18 cellular contexts compared by ENCODE assay signal in genomic region chr11:73781303-73781702, GRCh38. TPM values are rescaled to one million over a fixed set of nuclear protein-coding genes. Genes with fewer than 3 reads are reported as not detected.
A peak's percentile ranks its signal among the peaks of the same experiment; 100 is the strongest.
DNase-seq lines count a peak whose midpoint lies in the region; ATAC-seq and TF ChIP-seq lines count a peak whose summit lies in the region.
"Had no signal": no experiment of that assay in that cellular context is flagged by ENCODE, and none has a peak within 500 bp of the region (broad histone marks: within the 10 kb centered on the region; RNA-seq: fewer than 3 reads in every experiment).

No MANE protein-coding gene starts in this region.

- POLR2A ChIA-PET in CD4-positive, alpha-beta T cell (lab: Charles Lee), result no interaction called here

- intact Hi-C loops in CD4-positive, alpha-beta T cell (cut with DNase I, micrococcal nuclease), result loop anchor here in 1 of 2 experiments (10.0 kb wide), 1 partner anchor 613 kb away; the partner anchor contains the start of gene PGM2L1
- intact Hi-C loops in activated T-helper 1 cell treated with anti-CD3 and anti-CD28 coated beads, Interleukin-12 subunit alpha, Interleukin-12 subunit beta, Interleukin-2, Interleukin-4 antibody, amounts not matched to agents 30 ng/mL and 10 ng/mL and 1 ng/mL, durations not matched to agents 14 hours and 24 hours and 36 hours (cut with micrococcal nuclease), result no loop called here

- DNase-seq in T-helper 1 cell (no peak), nephron progenitor cell (no peak), SIG-M5 (lab: John Stamatoyannopoulos, UW) (no peak)
- no peak for DNase-seq in CD4-positive, alpha-beta T cell
- DNase-seq in activated T-helper 1 cell treated with anti-CD3 and anti-CD28 coated beads, Interleukin-12 subunit alpha, Interleukin-12 subunit beta, Interleukin-2, Interleukin-4 antibody, amounts not matched to agents 30 ng/mL and 10 ng/mL and 1 ng/mL, durations not matched to agents 14 hours and 24 hours and 36 hours (ENCODE audit: low spot score), result no peak
- no peak for DNase-seq in activated effector memory CD4-positive, alpha-beta T cell treated with anti-CD3 and anti-CD28 coated beads, Interleukin-2, amount 50 U/mL, for 16 hours
- DNase-seq: AML-193, GF-D8, NCI-H1048, NCI-H1436, NCI-H1930, NCI-H226, NCI-H524, NCI-H82, SHP77 had no signal

- no peak overlapping the region for H3K27ac ChIP-seq in CD4-positive, alpha-beta T cell (ENCODE audit: low read depth, low read length)
- H3K27ac ChIP-seq: C4-2B had no signal

- peaks cover 16% of the 10 kb centered on the region for H3K4me1 Mint-ChIP-seq in T-helper 1 cell treated with Interleukin-12 subunit alpha and Interleukin-12 subunit beta and Interleukin-4 antibody, amounts not matched to agents 30 μg/mL and 1 μg/mL, for 36 hours (ENCODE audit: low read depth)
- H3K4me1 Mint-ChIP-seq in CD4-positive, alpha-beta T cell (ENCODE audit: low read depth), result peaks cover 14% of the 10 kb centered on the region
- peaks cover 15% of the 10 kb centered on the region for H3K4me1 Mint-ChIP-seq in activated T-helper 1 cell treated with anti-CD3 and anti-CD28 coated beads, Interleukin-12 subunit alpha, Interleukin-12 subunit beta, Interleukin-2, Interleukin-4 antibody, amounts not matched to agents 30 ng/mL and 10 ng/mL and 1 ng/mL, durations not matched to agents 14 hours and 24 hours and 36 hours (ENCODE audit: low read depth)
- peaks cover 16% of the 10 kb centered on the region for H3K4me1 Mint-ChIP-seq in nephron progenitor cell

- H3K9me3 Mint-ChIP-seq in T-helper 1 cell treated with Interleukin-12 subunit alpha and Interleukin-12 subunit beta and Interleukin-4 antibody, amounts not matched to agents 30 μg/mL and 1 μg/mL, for 36 hours, result no peaks in the 10 kb centered on the region
- H3K9me3 Mint-ChIP-seq in CD4-positive, alpha-beta T cell, result no peaks in the 10 kb centered on the region
- no peaks in the 10 kb centered on the region for H3K9me3 Mint-ChIP-seq in activated T-helper 1 cell treated with anti-CD3 and anti-CD28 coated beads, Interleukin-12 subunit alpha, Interleukin-12 subunit beta, Interleukin-2, Interleukin-4 antibody, amounts not matched to agents 30 ng/mL and 10 ng/mL and 1 ng/mL, durations not matched to agents 14 hours and 24 hours and 36 hours
- peaks cover 14% of the 10 kb centered on the region for H3K9me3 Mint-ChIP-seq in nephron progenitor cell

- no peaks in the 10 kb centered on the region for H3K27me3 Mint-ChIP-seq in T-helper 1 cell treated with Interleukin-12 subunit alpha and Interleukin-12 subunit beta and Interleukin-4 antibody, amounts not matched to agents 30 μg/mL and 1 μg/mL, for 36 hours (ENCODE audit: low read depth)
- H3K27me3 Mint-ChIP-seq in CD4-positive, alpha-beta T cell, result no peaks in the 10 kb centered on the region
- H3K27me3 Mint-ChIP-seq in activated T-helper 1 cell treated with anti-CD3 and anti-CD28 coated beads, Interleukin-12 subunit alpha, Interleukin-12 subunit beta, Interleukin-2, Interleukin-4 antibody, amounts not matched to agents 30 ng/mL and 10 ng/mL and 1 ng/mL, durations not matched to agents 14 hours and 24 hours and 36 hours (ENCODE audit: insufficient read depth), result no peaks in the 10 kb centered on the region
- H3K27me3 Mint-ChIP-seq in nephron progenitor cell (ENCODE audit: low read depth, poor library complexity), result peaks cover 10% of the 10 kb centered on the region

- no peaks in the 10 kb centered on the region for H3K9me3 ChIP-seq in CD4-positive, alpha-beta T cell (ENCODE audit: control insufficient read depth, low read length)

- H3K27me3 ChIP-seq in CD4-positive, alpha-beta T cell (ENCODE audit: control insufficient read depth, insufficient read depth, low read length), result no peaks in the 10 kb centered on the region

- H3K4me3 Mint-ChIP-seq in T-helper 1 cell treated with Interleukin-12 subunit alpha and Interleukin-12 subunit beta and Interleukin-4 antibody, amounts not matched to agents 30 μg/mL and 1 μg/mL, for 36 hours, result no peak overlapping the region
- no peak overlapping the region for H3K4me3 Mint-ChIP-seq in CD4-positive, alpha-beta T cell
- peak overlapping the region; percentile 24 for H3K4me3 Mint-ChIP-seq in activated T-helper 1 cell treated with anti-CD3 and anti-CD28 coated beads, Interleukin-12 subunit alpha, Interleukin-12 subunit beta, Interleukin-2, Interleukin-4 antibody, amounts not matched to agents 30 ng/mL and 10 ng/mL and 1 ng/mL, durations not matched to agents 14 hours and 24 hours and 36 hours
- H3K4me3 Mint-ChIP-seq in nephron progenitor cell, result peak overlapping the region; percentile 16

- CTCF ChIA-PET in CD4-positive, alpha-beta T cell (lab: Charles Lee), result no interaction called here

- peaks cover 2% of the 10 kb centered on the region for H3K36me3 Mint-ChIP-seq in T-helper 1 cell treated with Interleukin-12 subunit alpha and Interleukin-12 subunit beta and Interleukin-4 antibody, amounts not matched to agents 30 μg/mL and 1 μg/mL, for 36 hours (ENCODE audit: low read depth)
- H3K36me3 Mint-ChIP-seq in CD4-positive, alpha-beta T cell (ENCODE audit: low read depth), result no peaks in the 10 kb centered on the region
- H3K36me3 Mint-ChIP-seq in activated T-helper 1 cell treated with anti-CD3 and anti-CD28 coated beads, Interleukin-12 subunit alpha, Interleukin-12 subunit beta, Interleukin-2, Interleukin-4 antibody, amounts not matched to agents 30 ng/mL and 10 ng/mL and 1 ng/mL, durations not matched to agents 14 hours and 24 hours and 36 hours (ENCODE audit: low read depth), result no peaks in the 10 kb centered on the region
- peaks cover 6% of the 10 kb centered on the region for H3K36me3 Mint-ChIP-seq in nephron progenitor cell (ENCODE audit: low read depth)

- no peak for ATAC-seq in CD4-positive, alpha-beta T cell (ENCODE audit: poor library complexity)
- ATAC-seq in HG02642 (IDR thresholded peaks at IDR 0.05; ENCODE audit: poor library complexity, unreplicated experiment), result no peak

- H3K27ac Mint-ChIP-seq in T-helper 1 cell treated with Interleukin-12 subunit alpha and Interleukin-12 subunit beta and Interleukin-4 antibody, amounts not matched to agents 30 μg/mL and 1 μg/mL, for 36 hours, result peak overlapping the region; percentile 61
- peak overlapping the region; percentile 55 for H3K27ac Mint-ChIP-seq in CD4-positive, alpha-beta T cell
- H3K27ac Mint-ChIP-seq in activated T-helper 1 cell treated with anti-CD3 and anti-CD28 coated beads, Interleukin-12 subunit alpha, Interleukin-12 subunit beta, Interleukin-2, Interleukin-4 antibody, amounts not matched to agents 30 ng/mL and 10 ng/mL and 1 ng/mL, durations not matched to agents 14 hours and 24 hours and 36 hours, result no peak overlapping the region
- no peak overlapping the region for H3K27ac Mint-ChIP-seq in nephron progenitor cell

- TF ChIP-seq CTCF in CD4-positive, alpha-beta T cell (IDR thresholded peaks at IDR 0.05), result no peak
- TF ChIP-seq CTCF in nephron progenitor cell (IDR thresholded peaks at IDR 0.05), result no peak

RNA-seq across cellular contexts. Expression of gene MRPL48, which starts 6.4 kb away (rescaled TPM):
- 10 to 100 TPM in 1 of 2 experiments, 1 to 10 TPM in 1; 9.5 to 10.1 TPM for total RNA-seq in CD4-positive, alpha-beta T cell
- 55.0 and 56.3 TPM in 2 replicates for total RNA-seq in activated T-helper 1 cell treated with anti-CD3 and anti-CD28 coated beads, Interleukin-12 subunit alpha, Interleukin-12 subunit beta, Interleukin-2, Interleukin-4 antibody, amounts not matched to agents 30 ng/mL and 10 ng/mL and 1 ng/mL, durations not matched to agents 14 hours and 24 hours and 36 hours

RNA-seq across cellular contexts. Expression of gene RAB6A, which starts 20.4 kb away (rescaled TPM):
- 10 to 100 TPM; 42.6 to 49.3 TPM for total RNA-seq in CD4-positive, alpha-beta T cell
- 81.9 and 88.0 TPM in 2 replicates for total RNA-seq in activated T-helper 1 cell treated with anti-CD3 and anti-CD28 coated beads, Interleukin-12 subunit alpha, Interleukin-12 subunit beta, Interleukin-2, Interleukin-4 antibody, amounts not matched to agents 30 ng/mL and 10 ng/mL and 1 ng/mL, durations not matched to agents 14 hours and 24 hours and 36 hours

Comparison
In these comparisons a context has a peak if more than half of its experiments do, and no peak if none do; other contexts are left out.
1. H3K27ac Mint-ChIP-seq: peak in T-helper 1 cell treated with Interleukin-12 subunit alpha and Interleukin-12 subunit beta and Interleukin-4 antibody, amounts not matched to agents 30 μg/mL and 1 μg/mL, for 36 hours (single experiment) and CD4-positive, alpha-beta T cell (single experiment); none in activated T-helper 1 cell treated with anti-CD3 and anti-CD28 coated beads, Interleukin-12 subunit alpha, Interleukin-12 subunit beta, Interleukin-2, Interleukin-4 antibody, amounts not matched to agents 30 ng/mL and 10 ng/mL and 1 ng/mL, durations not matched to agents 14 hours and 24 hours and 36 hours (single experiment) and nephron progenitor cell (single experiment).
2. H3K4me3 Mint-ChIP-seq: peak in activated T-helper 1 cell treated with anti-CD3 and anti-CD28 coated beads, Interleukin-12 subunit alpha, Interleukin-12 subunit beta, Interleukin-2, Interleukin-4 antibody, amounts not matched to agents 30 ng/mL and 10 ng/mL and 1 ng/mL, durations not matched to agents 14 hours and 24 hours and 36 hours (single experiment) and nephron progenitor cell (single experiment); none in T-helper 1 cell treated with Interleukin-12 subunit alpha and Interleukin-12 subunit beta and Interleukin-4 antibody, amounts not matched to agents 30 μg/mL and 1 μg/mL, for 36 hours (single experiment) and CD4-positive, alpha-beta T cell (single experiment).